16 cellular contexts compared by ENCODE assay signal in the genomic region with DNA sequence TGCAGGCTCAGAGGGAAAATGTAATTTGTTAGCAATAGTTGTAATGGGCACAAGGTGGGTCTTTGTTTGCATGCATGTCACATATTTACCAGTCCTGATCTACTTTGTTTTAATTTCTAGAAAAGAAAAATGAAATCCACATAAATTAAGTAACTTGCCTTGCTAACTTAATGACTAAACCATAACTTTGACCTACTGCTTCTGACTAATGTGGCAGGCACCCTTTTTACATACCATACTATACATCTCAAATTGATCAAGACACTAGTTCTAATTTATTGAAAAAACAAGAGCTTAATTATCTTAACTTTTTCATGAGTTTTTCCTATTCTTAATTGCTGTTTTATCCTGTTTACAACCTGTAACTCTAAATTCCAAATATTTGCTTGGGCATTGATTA.
"Had no signal": no experiment of that assay in that cellular context is flagged by ENCODE, and none has a peak within 500 bp of the region (broad histone marks: within the 10 kb centered on the region; RNA-seq: fewer than 3 reads in every experiment).

No MANE protein-coding gene starts in this region.

- H3K27ac Mint-ChIP-seq: activated B cell treated with CpG ODN at 0.5 μM for 24 hours; activated CD4-positive, alpha-beta memory T cell treated with anti-CD3 and anti-CD28 coated beads for 36 hours; activated CD8-positive, alpha-beta memory T cell treated with anti-CD3 and anti-CD28 coated beads, Interleukin-2, amount 10 ng/mL, durations not matched to agents 7 days and 5 days; activated naive CD4-positive, alpha-beta T cell treated with anti-CD3 and anti-CD28 coated beads for 36 hours; stimulated activated naive CD8-positive, alpha-beta T cell treated with anti-CD3 and anti-CD28 coated beads, Interleukin-15, Interleukin-2, amounts not matched to agents 100 ng/mL and 50 ng/mL, for 24 hours had no signal

- H3K27ac ChIP-seq: prostate gland, right atrium auricular region, skin epidermis, tibial nerve had no signal

- ATAC-seq: activated CD8-positive, alpha-beta memory T cell treated with anti-CD3 and anti-CD28 coated beads, Interleukin-2, amount 10 ng/mL, durations not matched to agents 7 days and 5 days; mucosa of descending colon had no signal

- H3K4me1 Mint-ChIP-seq: activated B cell treated with CpG ODN at 0.5 μM for 24 hours; activated CD8-positive, alpha-beta memory T cell treated with anti-CD3 and anti-CD28 coated beads, Interleukin-2, amount 10 ng/mL, durations not matched to agents 7 days and 5 days; immature natural killer cell; naive B cell had no signal

- H3K27me3 ChIP-seq: right atrium auricular region, tibial nerve had no signal

- H3K4me3 Mint-ChIP-seq: activated B cell treated with CpG ODN at 0.5 μM for 24 hours; activated CD4-positive, alpha-beta memory T cell treated with anti-CD3 and anti-CD28 coated beads for 36 hours; activated CD8-positive, alpha-beta memory T cell treated with anti-CD3 and anti-CD28 coated beads, Interleukin-2, amount 10 ng/mL, durations not matched to agents 7 days and 5 days; activated naive CD4-positive, alpha-beta T cell treated with anti-CD3 and anti-CD28 coated beads for 36 hours; immature natural killer cell; naive B cell; stimulated activated naive CD8-positive, alpha-beta T cell treated with anti-CD3 and anti-CD28 coated beads, Interleukin-15, Interleukin-2, amounts not matched to agents 100 ng/mL and 50 ng/mL, for 24 hours had no signal

- H3K4me1 ChIP-seq: right atrium auricular region, tibial nerve had no signal

- H3K27me3 Mint-ChIP-seq: activated B cell treated with CpG ODN at 0.5 μM for 24 hours; activated CD4-positive, alpha-beta memory T cell treated with anti-CD3 and anti-CD28 coated beads for 36 hours; activated CD8-positive, alpha-beta memory T cell treated with anti-CD3 and anti-CD28 coated beads, Interleukin-2, amount 10 ng/mL, durations not matched to agents 7 days and 5 days; naive B cell; stimulated activated naive CD8-positive, alpha-beta T cell treated with anti-CD3 and anti-CD28 coated beads, Interleukin-15, Interleukin-2, amounts not matched to agents 100 ng/mL and 50 ng/mL, for 24 hours had no signal

- H3K4me3 ChIP-seq: mucosa of descending colon, prostate gland, right atrium auricular region, skin epidermis, tibial nerve had no signal

- H3K9me3 ChIP-seq: mucosa of descending colon, prostate gland, right atrium auricular region, tibial nerve had no signal

- DNase-seq: activated B cell treated with CpG ODN at 0.5 μM for 24 hours; activated CD4-positive, alpha-beta memory T cell treated with anti-CD3 and anti-CD28 coated beads for 36 hours; activated CD4-positive, alpha-beta T cell treated with anti-CD3 and anti-CD28 coated beads for 4 hours; activated CD8-positive, alpha-beta memory T cell treated with anti-CD3 and anti-CD28 coated beads, Interleukin-2, amount 10 ng/mL, durations not matched to agents 7 days and 5 days; activated naive CD4-positive, alpha-beta T cell treated with anti-CD3 and anti-CD28 coated beads for 36 hours; anterior cingulate cortex; cortex of kidney; immature natural killer cell; mesenchymal stem cell; mucosa of descending colon; naive B cell had no signal

- H3K9me3 Mint-ChIP-seq: activated B cell treated with CpG ODN at 0.5 μM for 24 hours; activated CD4-positive, alpha-beta memory T cell treated with anti-CD3 and anti-CD28 coated beads for 36 hours; activated naive CD4-positive, alpha-beta T cell treated with anti-CD3 and anti-CD28 coated beads for 36 hours; immature natural killer cell; naive B cell; stimulated activated naive CD8-positive, alpha-beta T cell treated with anti-CD3 and anti-CD28 coated beads, Interleukin-15, Interleukin-2, amounts not matched to agents 100 ng/mL and 50 ng/mL, for 24 hours had no signal
